ENCODE assay signal across 21 cellular contexts in the genomic region with DNA sequence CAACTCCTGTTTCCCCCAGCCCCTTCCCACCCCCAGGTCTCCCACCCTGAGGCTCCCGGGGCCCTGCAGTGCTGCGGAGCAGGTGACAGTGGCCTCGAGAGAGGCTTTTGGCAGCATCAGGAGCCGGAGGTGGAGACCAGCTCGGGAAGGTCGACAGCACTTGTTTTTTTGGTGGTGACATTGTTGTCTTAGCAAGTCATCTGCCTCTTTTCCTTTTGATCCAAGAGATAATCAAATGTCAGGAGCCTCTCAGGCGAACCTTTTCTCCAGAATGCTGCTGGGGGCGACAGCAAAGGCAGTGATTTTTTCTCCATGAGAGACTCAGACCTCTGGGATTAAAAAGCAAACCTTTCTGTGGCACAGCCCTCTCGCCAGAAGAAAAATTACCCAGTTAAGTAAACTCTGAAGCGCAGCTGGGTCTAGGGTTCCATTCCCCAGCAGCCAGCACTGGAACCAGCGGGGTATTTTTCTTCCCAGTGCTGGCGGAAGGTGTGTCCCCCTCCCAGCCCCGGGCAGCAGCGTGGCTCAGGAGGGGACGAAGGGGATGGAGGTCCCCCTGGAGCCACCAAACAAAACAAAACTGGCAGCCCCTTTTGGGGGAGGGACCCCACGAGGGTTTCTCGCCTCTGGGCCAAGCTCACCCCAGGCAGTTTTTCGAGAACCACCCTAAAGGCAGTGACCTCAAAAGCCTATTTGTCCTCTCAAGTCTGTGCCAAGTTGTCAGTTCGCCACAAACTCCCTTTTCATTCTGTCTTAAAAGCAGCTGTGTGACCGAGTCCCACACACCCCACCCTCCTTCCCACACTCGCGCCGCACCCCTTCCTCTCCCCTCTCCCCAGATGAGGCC. TPM values are rescaled to one million over a fixed set of nuclear protein-coding genes. Genes with fewer than 3 reads are reported as not detected.
DNase-seq lines count a peak whose midpoint lies in the region; ATAC-seq and TF ChIP-seq lines count a peak whose summit lies in the region.
"Had no signal": no experiment of that assay in that cellular context is flagged by ENCODE, and none has a peak within 500 bp of the region (broad histone marks: within the 10 kb centered on the region; RNA-seq: fewer than 3 reads in every experiment).

No MANE protein-coding gene starts in this region.

- no peak for TF ChIP-seq POLR2A in body of pancreas (IDR thresholded peaks at IDR 0.05)

- peaks cover 3% of the 10 kb centered on the region for H3K27me3 Mint-ChIP-seq in nephron progenitor cell (ENCODE audit: low read depth, poor library complexity)
- H3K27me3 Mint-ChIP-seq: CD4-positive, alpha-beta T cell; central memory CD8-positive, alpha-beta T cell; natural killer cell treated with Interleukin-12 subunit alpha and Interleukin-12 subunit beta and Interleukin-15 and Interleukin-18, amount 100 ng/mL, for 72 hours had no signal

- intact Hi-C loops in A673 (cut with micrococcal nuclease; ENCODE audit: unreplicated experiment) (loop anchor here (5.0 kb wide), 1 partner anchor 40 kb away; no protein-coding TSS in a partner anchor), Right ventricle myocardium superior (cut with DNase I) (no loop called here), body of pancreas (cut with DNase I) (no loop called here)

- H3K36me3 Mint-ChIP-seq in nephron progenitor cell (ENCODE audit: low read depth) = no peaks in the 10 kb centered on the region
- H3K36me3 Mint-ChIP-seq: natural killer cell treated with Interleukin-12 subunit alpha and Interleukin-12 subunit beta and Interleukin-15 and Interleukin-18, amount 100 ng/mL, for 72 hours had no signal

- H3K4me3 ChIP-seq in A673 (ENCODE audit: low read depth, low read length, poor library complexity, severe bottlenecking) (no peak overlapping the region), adipocyte (ENCODE audit: low read length) (no peak overlapping the region), body of pancreas (no peak overlapping the region)
- H3K4me3 ChIP-seq: K562, prostate gland had no signal

- DNase-seq in A673 (ENCODE audit: low spot score) (peak; percentile 61), adipocyte (ENCODE audit: low read depth) (no peak), Right ventricle myocardium superior (peak; percentile 69), nephron progenitor cell (no peak), body of pancreas (no peak), SHP77 treated with DMSO at 0.1 percent for 48 hours (lab: John Stamatoyannopoulos, UW) (no peak), AG08396 (ENCODE audit: low spot score) (no peak)
- DNase-seq: ACHN; activated CD4-positive, alpha-beta T cell treated with anti-CD3 and anti-CD28 coated beads for 48 hours; CD4-positive, alpha-beta T cell; DMS53; mesendoderm; NCI-H187 treated with DMSO at 0.1 percent for 48 hours; stimulated activated CD8-positive, alpha-beta memory T cell treated with anti-CD3 and anti-CD28 coated beads, Interleukin-4, amount 100 ng/mL, for 48 hours had no signal

- H3K4me3 Mint-ChIP-seq in nephron progenitor cell = peak overlapping the region; percentile 40
- H3K4me3 Mint-ChIP-seq: CD4-positive, alpha-beta T cell; central memory CD8-positive, alpha-beta T cell; natural killer cell treated with Interleukin-12 subunit alpha and Interleukin-12 subunit beta and Interleukin-15 and Interleukin-18, amount 100 ng/mL, for 72 hours had no signal

- BruUV-seq in A673 (replicated peaks; lab: Mats Ljungman, UMichigan) = no TSS peak

- peak; percentile 78 for ATAC-seq in Right ventricle myocardium superior (ENCODE audit: poor library complexity)
- no peak for ATAC-seq in GM18519 (IDR thresholded peaks at IDR 0.05; ENCODE audit: low FRiP score, unreplicated experiment)
- no peak for ATAC-seq in body of pancreas
- ATAC-seq: esophagus mucosa; K562; natural killer cell treated with Interleukin-12 subunit alpha and Interleukin-12 subunit beta and Interleukin-15 and Interleukin-18, amount 100 ng/mL, for 72 hours had no signal

- no peaks in the 10 kb centered on the region for H3K27me3 ChIP-seq in A673 (replicated peaks; ENCODE audit: insufficient read depth, low read depth, low read length, poor library complexity)
- H3K27me3 ChIP-seq in adipocyte (replicated peaks; ENCODE audit: control insufficient read depth, insufficient read depth, low read length) = no peaks in the 10 kb centered on the region
- no peaks in the 10 kb centered on the region for H3K27me3 ChIP-seq in body of pancreas

- POLR2A ChIA-PET in A673 (lab: Charles Lee; ENCODE audit: low non-redundant PET) = no interaction called here

- H3K9me3 Mint-ChIP-seq in nephron progenitor cell = no peaks in the 10 kb centered on the region
- H3K9me3 Mint-ChIP-seq: CD4-positive, alpha-beta T cell; central memory CD8-positive, alpha-beta T cell; natural killer cell treated with Interleukin-12 subunit alpha and Interleukin-12 subunit beta and Interleukin-15 and Interleukin-18, amount 100 ng/mL, for 72 hours had no signal

- H3K9me3 ChIP-seq in A673 (ENCODE audit: low read depth, low read length, poor library complexity, severe bottlenecking) = no peaks in the 10 kb centered on the region
- H3K9me3 ChIP-seq in adipocyte (ENCODE audit: control insufficient read depth, low read length) = no peaks in the 10 kb centered on the region
- no peaks in the 10 kb centered on the region for H3K9me3 ChIP-seq in body of pancreas
- H3K9me3 ChIP-seq: prostate gland had no signal

- H3K4me1 Mint-ChIP-seq in nephron progenitor cell = peaks cover 92% of the 10 kb centered on the region
- H3K4me1 Mint-ChIP-seq: central memory CD8-positive, alpha-beta T cell had no signal

- CTCF ChIA-PET in A673 (lab: Charles Lee) = interaction anchor here (0.7 to 1.6 kb wide), 5 partner anchors 20 to 51 kb away, joined by 4 to 12 read pairs (median 5); a partner anchor contains a TSS

- WGBS in body of pancreas, 2 donors = 83 to 91% methylated on average over 17 to 23 of the region's 23 CpGs

- peak overlapping the region; percentile 48 for H3K27ac Mint-ChIP-seq in nephron progenitor cell
- H3K27ac Mint-ChIP-seq: CD4-positive, alpha-beta T cell; natural killer cell treated with Interleukin-12 subunit alpha and Interleukin-12 subunit beta and Interleukin-15 and Interleukin-18, amount 100 ng/mL, for 72 hours had no signal

- TF ChIP-seq CTCF in A673 (conservative IDR thresholded peaks at IDR 0.05; ENCODE audit: low read depth, low read length) = no peak
- no peak for TF ChIP-seq CTCF in nephron progenitor cell (IDR thresholded peaks at IDR 0.05)
- TF ChIP-seq CTCF in body of pancreas (IDR thresholded peaks at IDR 0.05) = no peak

- H3K36me3 ChIP-seq in A673 (ENCODE audit: insufficient read depth, low read length, poor library complexity, severe bottlenecking) = peaks cover 3% of the 10 kb centered on the region
- H3K36me3 ChIP-seq in adipocyte (ENCODE audit: control insufficient read depth, insufficient read depth, low read length, severe bottlenecking) = peaks cover 39% of the 10 kb centered on the region
- H3K36me3 ChIP-seq in body of pancreas (replicated peaks in 1 of 2; ENCODE audit: insufficient read depth in 1 of 2, low read depth in 2 of 2) = no peaks in the 10 kb centered on the region
- H3K36me3 ChIP-seq: prostate gland had no signal

- H3K9ac ChIP-seq in adipocyte (ENCODE audit: low read length) = peak overlapping the region; percentile 29

- H3K4me1 ChIP-seq in A673 (ENCODE audit: insufficient read depth, low read length, poor library complexity, severe bottlenecking) (peaks cover 65% of the 10 kb centered on the region), adipocyte (ENCODE audit: control insufficient read depth, insufficient read depth, low read length) (peaks cover 16% of the 10 kb centered on the region), body of pancreas (no peaks in the 10 kb centered on the region)
- H3K4me1 ChIP-seq: prostate gland had no signal

- H3K27ac ChIP-seq in A673 (ENCODE audit: low read depth, low read length, poor library complexity, severe bottlenecking) (peak overlapping the region; percentile 94), body of pancreas (no peak overlapping the region)
- H3K27ac ChIP-seq: prostate gland had no signal

RNA-seq across cellular contexts. Expression of a gene that starts 37.1 kb away (rescaled TPM):
- total RNA-seq in A673 (2021) = 0.09 and 0.24 TPM in 2 replicates
- 0.65 TPM for total RNA-seq in Right ventricle myocardium superior
- not detected for total RNA-seq in body of pancreas
- total RNA-seq: CD4-positive, alpha-beta T cell; esophagus mucosa; natural killer cell treated with Interleukin-12 subunit alpha and Interleukin-12 subunit beta and Interleukin-15 and Interleukin-18, amount 100 ng/mL, for 72 hours; NCI-H460 had no signal

RNA-seq across cellular contexts. Expression of a gene that starts 46.4 kb away (rescaled TPM):
- 55.6 and 60.6 TPM in 2 replicates for total RNA-seq in A673 (2021)
- total RNA-seq in Right ventricle myocardium superior = 18.6 TPM
- total RNA-seq in body of pancreas = 10 to 100 TPM; 21.8 to 23.3 TPM

RNA-seq across cellular contexts. Expression of a gene that starts 50.2 kb away (rescaled TPM):
- 17.8 and 22.3 TPM in 2 replicates for total RNA-seq in A673 (2021)
- total RNA-seq in Right ventricle myocardium superior = 4.6 TPM
- 10 to 100 TPM; 14.3 to 25.7 TPM for total RNA-seq in body of pancreas

Comparison
In these comparisons a context has a peak if more than half of its experiments do, and no peak if none do; other contexts are left out.
1. DNase-seq: peak in A673 (single experiment) and Right ventricle myocardium superior (single experiment); none in adipocyte (single experiment), nephron progenitor cell (single experiment), body of pancreas (0 of 4), SHP77 treated with DMSO at 0.1 percent for 48 hours (single experiment) and AG08396 (single experiment).